Comparison of ENCODE assay signal across 9 cellular contexts in the genomic region with DNA sequence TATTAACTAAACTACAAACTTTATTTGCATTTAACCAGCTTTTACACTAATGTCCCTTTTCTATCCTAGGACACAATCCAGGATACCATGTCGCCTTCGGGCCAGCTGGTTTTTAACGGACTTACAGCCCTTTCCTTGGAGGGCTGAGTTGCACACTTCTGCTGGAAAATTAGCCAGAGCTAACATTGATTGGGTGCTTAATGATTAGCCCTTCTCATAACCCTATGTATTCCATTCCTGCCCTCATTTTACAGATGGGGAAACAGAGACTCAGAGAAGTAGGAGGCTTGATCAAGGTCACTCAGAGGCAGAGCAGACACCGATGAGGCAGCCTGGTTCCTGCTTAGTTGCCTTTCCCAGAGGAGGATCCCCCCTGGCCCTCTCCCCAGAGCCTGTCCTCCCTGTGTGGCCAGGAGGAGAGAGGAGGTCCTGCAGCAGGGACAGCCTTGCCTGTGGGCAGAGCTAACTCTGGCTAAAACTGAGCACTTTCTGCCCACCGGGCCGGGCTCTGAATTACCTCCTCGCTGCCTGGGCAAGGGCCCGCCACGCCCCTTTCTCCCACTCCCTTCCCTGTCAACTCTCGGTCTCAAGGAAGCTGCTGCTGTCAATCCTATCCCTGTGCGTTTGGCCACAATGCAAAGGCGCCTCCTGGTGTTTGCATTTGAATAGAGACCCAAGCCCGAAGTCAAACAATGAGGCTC. TPM values are rescaled to one million over a fixed set of nuclear protein-coding genes. Genes with fewer than 3 reads are reported as not detected.
A peak's percentile ranks its signal among the peaks of the same experiment; 100 is the strongest.
DNase-seq lines count a peak whose midpoint lies in the region; ATAC-seq, FAIRE-seq and TF ChIP-seq lines count a peak whose summit lies in the region.
"Had no signal": no experiment of that assay in that cellular context is flagged by ENCODE, and none has a peak within 500 bp of the region (broad histone marks: within the 10 kb centered on the region; RNA-seq: fewer than 3 reads in every experiment).

No MANE protein-coding gene starts in this region.

- H3K27ac ChIP-seq in HCT116 (ENCODE audit: low read depth, low read length) (no peak overlapping the region), substantia nigra (ENCODE audit: low read depth, low read length, poor library complexity, severe bottlenecking) (no peak overlapping the region)

- peak; percentile 93 for TF ChIP-seq RAD21 in HCT116 (IDR thresholded peaks at IDR 0.05; ENCODE audit: low read depth)

- H3K9ac ChIP-seq in HCT116 (ENCODE audit: low read length) = no peak overlapping the region

- no peaks in the 10 kb centered on the region for H3K79me2 ChIP-seq in HCT116 (ENCODE audit: insufficient read depth, low read length)

- no peaks in the 10 kb centered on the region for H3K9me2 ChIP-seq in HCT116 (ENCODE audit: insufficient read depth)

- peaks cover 10% of the 10 kb centered on the region for H3K27me3 Mint-ChIP-seq in brain

- H3K4me1 Mint-ChIP-seq in brain = peaks cover 22% of the 10 kb centered on the region

- no peak for FAIRE-seq in GM12892 (lab: Jason Lieb, UNC)

- H3K4me3 ChIP-seq in HCT116 (replicated peaks in 1 of 2; ENCODE audit: low read depth in 1 of 2, low read length in 2 of 2) = no peak overlapping the region

- H3K4me2 ChIP-seq in HCT116 (ENCODE audit: low read length) = peak overlapping the region; percentile 53

- CTCF ChIA-PET in HCT116 (lab: Charles Lee) = interaction anchor here (0.8 to 3.2 kb wide), 13 partner anchors 12 to 764 kb away, joined by 3 to 23 read pairs (median 7); no protein-coding TSS in a partner anchor

- no peaks in the 10 kb centered on the region for H4K20me1 ChIP-seq in HCT116 (ENCODE audit: insufficient read depth)

- peak; percentile 87 for ATAC-seq in HCT116

- H3K36me3 Mint-ChIP-seq in brain = no peaks in the 10 kb centered on the region

- H3K27me3 ChIP-seq in HCT116 (ENCODE audit: insufficient read depth, low read length) = no peaks in the 10 kb centered on the region

- peaks cover 0 to 9% of the 10 kb centered on the region in 2 experiments; a peak in 2 of 4 replicates for H3K4me1 ChIP-seq in HCT116 (ENCODE audit: control insufficient read depth in 1 of 2, insufficient read depth in 2 of 2, low read length in 2 of 2)

- intact Hi-C loops in HCT116 (cut with micrococcal nuclease) = loop anchor here (1.0 to 5.0 kb wide), 8 partner anchors 229 to 764 kb away; no protein-coding TSS in a partner anchor

- no peaks in the 10 kb centered on the region for H3K9me3 Mint-ChIP-seq in brain

- H2AFZ ChIP-seq in HCT116 (ENCODE audit: low read depth, low read length, poor library complexity, severe bottlenecking) = peak overlapping the region; percentile 65

- TF ChIP-seq CTCF in HCT116 (IDR thresholded peaks at IDR 0.05 in 2 of 3, conservative IDR thresholded peaks at IDR 0.05 in 1 of 3; ENCODE audit: borderline replicate concordance in 1 of 3, insufficient read depth in 1 of 3, low read depth in 2 of 3, low read length in 2 of 3) (peak; percentile 80 to 87 (median 81)), brain (conservative IDR thresholded peaks at IDR 0.05) (peak; percentile 89 to 90)

- H3K36me3 ChIP-seq in HCT116 (ENCODE audit: control insufficient read depth in 1 of 2, insufficient read depth in 2 of 2, low read length in 2 of 2) = no peaks in the 10 kb centered on the region

- no TSS peak for BruUV-seq in HCT116 (replicated peaks; lab: Mats Ljungman, UMichigan)

- H3K4me3 Mint-ChIP-seq in brain = peak overlapping the region in 4 of 5 experiments; percentile 12 to 67 (median 50)

- H3K9me3 ChIP-seq in HCT116 (ENCODE audit: control insufficient read depth in 1 of 2, insufficient read depth in 1 of 2, low read depth in 1 of 2, low read length in 2 of 2) = no peaks in the 10 kb centered on the region

- TF ChIP-seq POLR2A in HCT116 (IDR thresholded peaks at IDR 0.05; ENCODE audit: borderline replicate concordance, extremely low read depth, insufficient read depth, insufficient read length) (no peak), GM12892 (IDR thresholded peaks at IDR 0.05; ENCODE audit: low read depth, low read length) (no peak)

- H3K27ac Mint-ChIP-seq in brain = peak overlapping the region in 3 of 5 experiments; percentile 22 to 92 (median 66)

- RAD21 ChIA-PET in HCT116 (lab: Charles Lee; ENCODE audit: low non-redundant PET in 1 of 2, low total read pairs in 2 of 2, uncharacterized antibody in 2 of 2, unreplicated experiment in 2 of 2) = interaction anchor here (0.7 to 2.0 kb wide), 4 partner anchors 229 to 910 kb away, joined by 3 to 7 read pairs (median 3); no protein-coding TSS in a partner anchor

- DNase-seq in DMS 273 treated with DMSO at 0.1 percent for 48 hours (lab: John Stamatoyannopoulos, UW) (peak; percentile 3), HCT116 (ENCODE audit: low read depth, low spot score) (peak; percentile 48), NCI-H82 treated with DMSO at 0.1 percent for 48 hours (lab: John Stamatoyannopoulos, UW; ENCODE audit: unreplicated experiment) (peak; percentile 55), inferior parietal cortex (ENCODE audit: extremely low spot score) (peak; percentile 23), substantia nigra (lab: John Stamatoyannopoulos, UW) (peak in 33 of 49 donors; percentile 1 to 54 (median 18)), NCI-H510A (lab: John Stamatoyannopoulos, UW) (no peak), GM12892 (ENCODE audit: insufficient read length) (no peak)

- POLR2A ChIA-PET in HCT116 (lab: Charles Lee) = no interaction called here

TF ChIP-seq in HCT116, 20 proteins besides CTCF, POLR2A, EP300 and RAD21:
- TF ChIP-seq EGR1 (IDR thresholded peaks at IDR 0.05; ENCODE audit: low read depth) (no peak), ELF1 (IDR thresholded peaks at IDR 0.05; ENCODE audit: borderline replicate concordance, low read depth) (no peak), ZBTB33 (IDR thresholded peaks at IDR 0.05; ENCODE audit: extremely low read depth, insufficient replicate concordance, low read length) (no peak)
TF ChIP-seq in HCT116: peak in this region for 0.

RNA-seq across cellular contexts. Expression of gene PAX6, which starts 59.6 kb away (rescaled TPM):
- 5.3 TPM for total RNA-seq in HCT116 (2021; ENCODE audit: unreplicated experiment)
- 2.6 and 2.8 TPM in 2 replicates for polyA plus RNA-seq in HCT116 (2012)
- 16.7 TPM for polyA plus RNA-seq in brain (ENCODE audit: insufficient read depth, low read depth, low replicate concordance)
- not detected for polyA plus RNA-seq in GM12892 (2012; ENCODE audit: missing spikeins)
- total RNA-seq: T-helper 1 cell treated with Interleukin-12 subunit alpha and Interleukin-12 subunit beta and Interleukin-4 antibody, amounts not matched to agents 30 ng/mL and 1 ng/mL, for 36 hours had no signal

Comparison
In these comparisons a context has a peak if more than half of its experiments do, and no peak if none do; other contexts are left out.
1. DNase-seq: peak in DMS 273 treated with DMSO at 0.1 percent for 48 hours (single experiment), HCT116 (single experiment), NCI-H82 treated with DMSO at 0.1 percent for 48 hours (single experiment), inferior parietal cortex (single experiment) and substantia nigra (33 of 49); none in NCI-H510A (single experiment) and GM12892 (single experiment).